In genomic region chr5:170434953-170435605, GRCh38 we compare ENCODE assay signal across 8 cellular contexts. TPM values are rescaled to one million over a fixed set of nuclear protein-coding genes. Genes with fewer than 3 reads are reported as not detected.
DNase-seq lines count a peak whose midpoint lies in the region; ATAC-seq and TF ChIP-seq lines count a peak whose summit lies in the region.

No MANE protein-coding gene starts in this region.

- H3K27me3 ChIP-seq in dorsolateral prefrontal cortex (peaks cover 0 to 5% (median 0%) of the 10 kb centered on the region in 45 donors), lower lobe of right lung (ENCODE audit: low read depth) (no peaks in the 10 kb centered on the region)

- no peak for TF ChIP-seq POLR2A in NB4 (IDR thresholded peaks at IDR 0.05; ENCODE audit: extremely low read depth, insufficient read length)

- H3K36me3 ChIP-seq in lower lobe of right lung, result no peaks in the 10 kb centered on the region

- peak; percentile 93 for TF ChIP-seq CTCF in NB4 (IDR thresholded peaks at IDR 0.05; ENCODE audit: low read depth, low read length)
- peak; percentile 86 to 100 (median 99) for TF ChIP-seq CTCF in dorsolateral prefrontal cortex (IDR thresholded peaks at IDR 0.05 in 54 of 56, conservative IDR thresholded peaks at IDR 0.05 in 2 of 56; ENCODE audit: low read depth in 1 of 56, partially characterized antibody in 56 of 56)
- peak; percentile 99 for TF ChIP-seq CTCF in lower lobe of right lung (IDR thresholded peaks at IDR 0.05)

- ATAC-seq in lower lobe of right lung (peak; percentile 88 to 89), HG03196 (IDR thresholded peaks at IDR 0.05; ENCODE audit: unreplicated experiment) (no peak)

- DNase-seq in GM04504 (ENCODE audit: low read depth) (peak; percentile 17), GOT3 (lab: John Stamatoyannopoulos, UW) (peak; percentile 20), NB4 (ENCODE audit: low read depth) (peak; percentile 64), dorsolateral prefrontal cortex (peak; percentile 55 to 85 (median 68)), lower lobe of right lung (peak; percentile 73)
- DNase-seq in activated CD4-positive, alpha-beta T cell treated with anti-CD3 and anti-CD28 coated beads, Interleukin-2, amount 10 ng/mL, durations not matched to agents 24 days and 14 days, result peak; percentile 85
- peak; percentile 26 for DNase-seq in stimulated activated CD8-positive, alpha-beta memory T cell treated with anti-CD3 and anti-CD28 coated beads, Interleukin-15, amount 100 ng/mL, for 1 hour (ENCODE audit: low read depth)

- H3K36me3 Mint-ChIP-seq in activated CD4-positive, alpha-beta T cell treated with anti-CD3 and anti-CD28 coated beads, Interleukin-2, amount 10 ng/mL, durations not matched to agents 24 days and 14 days (ENCODE audit: low read depth), result no peaks in the 10 kb centered on the region

- no peak overlapping the region for H3K4me3 Mint-ChIP-seq in activated CD4-positive, alpha-beta T cell treated with anti-CD3 and anti-CD28 coated beads, Interleukin-2, amount 10 ng/mL, durations not matched to agents 24 days and 14 days

- H3K4me3 ChIP-seq in NB4 (ENCODE audit: low read depth, low read length) (no peak overlapping the region), dorsolateral prefrontal cortex (no peak overlapping the region), lower lobe of right lung (no peak overlapping the region)

- H3K27me3 Mint-ChIP-seq in activated CD4-positive, alpha-beta T cell treated with anti-CD3 and anti-CD28 coated beads, Interleukin-2, amount 10 ng/mL, durations not matched to agents 24 days and 14 days, result no peaks in the 10 kb centered on the region

- H3K27ac Mint-ChIP-seq in activated CD4-positive, alpha-beta T cell treated with anti-CD3 and anti-CD28 coated beads, Interleukin-2, amount 10 ng/mL, durations not matched to agents 24 days and 14 days, result no peak overlapping the region

- no peak overlapping the region for H3K27ac ChIP-seq in dorsolateral prefrontal cortex
- no peak overlapping the region for H3K27ac ChIP-seq in lower lobe of right lung

- H3K4me1 ChIP-seq in lower lobe of right lung, result no peaks in the 10 kb centered on the region

- no peaks in the 10 kb centered on the region for H3K9me3 ChIP-seq in lower lobe of right lung

- no peaks in the 10 kb centered on the region for H3K4me1 Mint-ChIP-seq in activated CD4-positive, alpha-beta T cell treated with anti-CD3 and anti-CD28 coated beads, Interleukin-2, amount 10 ng/mL, durations not matched to agents 24 days and 14 days

- intact Hi-C loops in activated CD4-positive, alpha-beta T cell treated with anti-CD3 and anti-CD28 coated beads, Interleukin-2, amount 10 ng/mL, durations not matched to agents 24 days and 14 days (cut with micrococcal nuclease), result loop anchor here (1.0 kb wide), 2 partner anchors 188 to 198 kb away; no protein-coding TSS in a partner anchor
- intact Hi-C loops in dorsolateral prefrontal cortex (cut with DNase I) (loop anchor here (1.0 to 5.0 kb wide), 5 partner anchors 117 to 357 kb away; no protein-coding TSS in a partner anchor), lower lobe of right lung (cut with DNase I) (loop anchor here (10.0 kb wide), 1 partner anchor 200 kb away; no protein-coding TSS in a partner anchor)

- H3K9me3 Mint-ChIP-seq in activated CD4-positive, alpha-beta T cell treated with anti-CD3 and anti-CD28 coated beads, Interleukin-2, amount 10 ng/mL, durations not matched to agents 24 days and 14 days, result no peaks in the 10 kb centered on the region

RNA-seq across cellular contexts. Expression of gene KCNMB1, which starts 45.9 kb away (rescaled TPM):
- total RNA-seq in activated CD4-positive, alpha-beta T cell treated with anti-CD3 and anti-CD28 coated beads, Interleukin-2, amount 10 ng/mL, durations not matched to agents 24 days and 14 days, result 0.07 TPM in 1 of 2 replicates, not detected in the other
- total RNA-seq in dorsolateral prefrontal cortex, result 1 to 10 TPM in 34 of 120 experiments, under 1 TPM in 85, not detected in 1; 0.13 to 5.6 (median 0.72) TPM
- total RNA-seq in lower lobe of right lung, result 2.5 TPM

Comparison
In these comparisons a context has a peak if more than half of its experiments do, and no peak if none do; other contexts are left out.
1. DNase-seq: peak in every context shown above with its lines; median percentile 85 in activated CD4-positive, alpha-beta T cell treated with anti-CD3 and anti-CD28 coated beads, Interleukin-2, amount 10 ng/mL, durations not matched to agents 24 days and 14 days; 73 in lower lobe of right lung; 68 in dorsolateral prefrontal cortex; 64 in NB4; 26 in stimulated activated CD8-positive, alpha-beta memory T cell treated with anti-CD3 and anti-CD28 coated beads, Interleukin-15, amount 100 ng/mL, for 1 hour; 20 in GOT3; 17 in GM04504.